In the genomic region with DNA sequence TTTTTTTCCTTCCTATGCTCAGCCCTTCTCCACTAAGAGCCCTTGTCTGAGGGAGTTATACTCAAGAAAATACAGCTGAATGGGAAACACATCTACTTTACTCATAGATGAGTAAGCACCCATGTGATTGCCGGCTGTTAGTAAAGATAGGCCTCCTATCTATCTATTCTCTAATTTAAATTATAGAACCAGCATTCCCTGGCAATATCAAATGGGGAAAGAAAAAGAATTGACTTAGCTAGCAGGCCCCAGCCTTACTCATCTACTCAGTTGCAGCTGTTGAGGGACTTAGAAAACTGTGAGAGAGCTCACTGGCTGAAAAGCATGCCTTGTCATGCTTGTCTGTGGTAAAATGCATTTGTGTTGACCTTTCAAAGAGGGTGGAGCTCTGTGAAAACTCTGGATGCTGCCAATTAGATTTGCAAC, we compare ENCODE assay signal across 1 cellular context.
TF ChIP-seq lines count a peak whose summit lies in the region.

No MANE protein-coding gene starts in this region.

TF ChIP-seq in K562, 482 proteins besides CTCF, POLR2A, EP300 and RAD21 (continued from another document and continues in another):
- no peak for TF ChIP-seq ZNF318 (IDR thresholded peaks at IDR 0.05; ENCODE audit: borderline replicate concordance in 1 of 2, low read depth in 1 of 2)
- TF ChIP-seq SNRNP70 (optimal IDR thresholded peaks at IDR 0.05; ENCODE audit: low read depth, low read length): no peak
- no peak for TF ChIP-seq ZKSCAN8 (CRISPR knock-in tag; IDR thresholded peaks at IDR 0.05)
- no peak for TF ChIP-seq HDGF (IDR thresholded peaks at IDR 0.05)
- TF ChIP-seq, protein P1, sequence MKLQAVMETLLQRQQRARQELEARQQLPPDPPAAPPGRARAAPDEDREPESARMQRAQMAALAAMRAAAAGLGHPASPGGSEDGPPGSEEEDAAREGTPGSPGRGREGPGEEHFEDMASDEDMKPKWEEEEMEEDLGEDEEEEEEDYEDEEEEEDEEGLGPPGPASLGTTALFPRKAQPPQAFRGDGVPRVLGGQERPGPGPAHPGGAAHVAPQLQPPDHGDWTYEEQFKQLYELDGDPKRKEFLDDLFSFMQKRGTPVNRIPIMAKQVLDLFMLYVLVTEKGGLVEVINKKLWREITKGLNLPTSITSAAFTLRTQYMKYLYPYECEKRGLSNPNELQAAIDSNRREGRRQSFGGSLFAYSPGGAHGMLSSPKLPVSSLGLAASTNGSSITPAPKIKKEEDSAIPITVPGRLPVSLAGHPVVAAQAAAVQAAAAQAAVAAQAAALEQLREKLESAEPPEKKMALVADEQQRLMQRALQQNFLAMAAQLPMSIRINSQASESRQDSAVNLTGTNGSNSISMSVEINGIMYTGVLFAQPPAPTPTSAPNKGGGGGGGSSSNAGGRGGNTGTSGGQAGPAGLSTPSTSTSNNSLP (IDR thresholded peaks at IDR 0.05; ENCODE audit: borderline replicate concordance, low read depth, low read length): peak; percentile 99
- no peak for TF ChIP-seq MIER1 (IDR thresholded peaks at IDR 0.05; ENCODE audit: low read depth)
- no peak for TF ChIP-seq ZNF408 (CRISPR knock-in tag; IDR thresholded peaks at IDR 0.05; ENCODE audit: low read depth)
- TF ChIP-seq HOMEZ (CRISPR knock-in tag; IDR thresholded peaks at IDR 0.05): no peak
- peak; percentile 16 to 41; a peak in 2 of 4 replicates for TF ChIP-seq RCOR1 (IDR thresholded peaks at IDR 0.05; ENCODE audit: borderline replicate concordance in 1 of 2, low read depth in 2 of 2, low read length in 2 of 2)
- no peak for TF ChIP-seq ELF2 (CRISPR knock-in tag; IDR thresholded peaks at IDR 0.05)
- TF ChIP-seq PRMT5 (CRISPR knock-in tag; IDR thresholded peaks at IDR 0.05): no peak
- no peak; the same call in 1 of the 2 replicates for TF ChIP-seq ZNF584 (CRISPR knock-in tag; IDR thresholded peaks at IDR 0.05; ENCODE audit: low read depth)
- no peak for TF ChIP-seq ILK (tag; IDR thresholded peaks at IDR 0.05; ENCODE audit: borderline replicate concordance, low read depth)
- TF ChIP-seq CAMTA2 (CRISPR knock-in tag; conservative IDR thresholded peaks at IDR 0.05): no peak
- TF ChIP-seq SMARCB1 (IDR thresholded peaks at IDR 0.05; ENCODE audit: insufficient read length, low read depth): no peak
- TF ChIP-seq RFX5 (IDR thresholded peaks at IDR 0.05; ENCODE audit: low read depth, low read length): no peak
- TF ChIP-seq CC2D1A (IDR thresholded peaks at IDR 0.05): peak; percentile 33; the same call in 1 of the 2 replicates
- TF ChIP-seq HMGN3 (IDR thresholded peaks at IDR 0.05; ENCODE audit: borderline replicate concordance, extremely low read depth, insufficient read length, low read depth, low read length): no peak
- peak; percentile 63; the same call in 1 of the 2 replicates for TF ChIP-seq MAFF (IDR thresholded peaks at IDR 0.05; ENCODE audit: low read length)
- TF ChIP-seq MITF (IDR thresholded peaks at IDR 0.05): 0 out of 2 replicates have a peak, but pooled peaks have one; percentile 75
- TF ChIP-seq DACH1 (IDR thresholded peaks at IDR 0.05; ENCODE audit: partially characterized antibody): peak; percentile 74
- TF ChIP-seq HCFC1 (IDR thresholded peaks at IDR 0.05; ENCODE audit: low read depth, low read length): no peak
- TF ChIP-seq ZSCAN32 (CRISPR knock-in tag; IDR thresholded peaks at IDR 0.05): no peak
- no peak for TF ChIP-seq RHOXF2B (CRISPR knock-in tag; conservative IDR thresholded peaks at IDR 0.05)
- no peak for TF ChIP-seq ZNF140 (CRISPR knock-in tag; IDR thresholded peaks at IDR 0.05)
- no peak for TF ChIP-seq ZNF3 (CRISPR knock-in tag; IDR thresholded peaks at IDR 0.05)
- TF ChIP-seq ZC3H11A (IDR thresholded peaks at IDR 0.05; ENCODE audit: low read depth, low read length): no peak
- no peak for TF ChIP-seq ZNF274 (IDR thresholded peaks at IDR 0.05; ENCODE audit: borderline replicate concordance, low read depth, low read length)
- no peak for TF ChIP-seq TSHZ1 (CRISPR knock-in tag; IDR thresholded peaks at IDR 0.05)
- TF ChIP-seq TSC22D4 (tag; IDR thresholded peaks at IDR 0.05): no peak
- peak; percentile 85 for TF ChIP-seq NCOR1 (IDR thresholded peaks at IDR 0.05)
- no peak for TF ChIP-seq SMARCA5 (IDR thresholded peaks at IDR 0.05)
- no peak for TF ChIP-seq CEBPG (CRISPR knock-in tag; IDR thresholded peaks at IDR 0.05)
- no peak for TF ChIP-seq CEBPG (tag; conservative IDR thresholded peaks at IDR 0.05 in 1 of 2, IDR thresholded peaks at IDR 0.05 in 1 of 2)
- no peak for TF ChIP-seq ZNF133 (CRISPR knock-in tag; IDR thresholded peaks at IDR 0.05)
- no peak for TF ChIP-seq GATAD2A (IDR thresholded peaks at IDR 0.05)
- TF ChIP-seq, protein P2, sequence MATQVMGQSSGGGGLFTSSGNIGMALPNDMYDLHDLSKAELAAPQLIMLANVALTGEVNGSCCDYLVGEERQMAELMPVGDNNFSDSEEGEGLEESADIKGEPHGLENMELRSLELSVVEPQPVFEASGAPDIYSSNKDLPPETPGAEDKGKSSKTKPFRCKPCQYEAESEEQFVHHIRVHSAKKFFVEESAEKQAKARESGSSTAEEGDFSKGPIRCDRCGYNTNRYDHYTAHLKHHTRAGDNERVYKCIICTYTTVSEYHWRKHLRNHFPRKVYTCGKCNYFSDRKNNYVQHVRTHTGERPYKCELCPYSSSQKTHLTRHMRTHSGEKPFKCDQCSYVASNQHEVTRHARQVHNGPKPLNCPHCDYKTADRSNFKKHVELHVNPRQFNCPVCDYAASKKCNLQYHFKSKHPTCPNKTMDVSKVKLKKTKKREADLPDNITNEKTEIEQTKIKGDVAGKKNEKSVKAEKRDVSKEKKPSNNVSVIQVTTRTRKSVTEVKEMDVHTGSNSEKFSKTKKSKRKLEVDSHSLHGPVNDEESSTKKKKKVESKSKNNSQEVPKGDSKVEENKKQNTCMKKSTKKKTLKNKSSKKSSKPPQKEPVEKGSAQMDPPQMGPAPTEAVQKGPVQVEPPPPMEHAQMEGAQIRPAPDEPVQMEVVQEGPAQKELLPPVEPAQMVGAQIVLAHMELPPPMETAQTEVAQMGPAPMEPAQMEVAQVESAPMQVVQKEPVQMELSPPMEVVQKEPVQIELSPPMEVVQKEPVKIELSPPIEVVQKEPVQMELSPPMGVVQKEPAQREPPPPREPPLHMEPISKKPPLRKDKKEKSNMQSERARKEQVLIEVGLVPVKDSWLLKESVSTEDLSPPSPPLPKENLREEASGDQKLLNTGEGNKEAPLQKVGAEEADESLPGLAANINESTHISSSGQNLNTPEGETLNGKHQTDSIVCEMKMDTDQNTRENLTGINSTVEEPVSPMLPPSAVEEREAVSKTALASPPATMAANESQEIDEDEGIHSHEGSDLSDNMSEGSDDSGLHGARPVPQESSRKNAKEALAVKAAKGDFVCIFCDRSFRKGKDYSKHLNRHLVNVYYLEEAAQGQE (CRISPR knock-in tag; IDR thresholded peaks at IDR 0.05; ENCODE audit: low read depth): no peak
- TF ChIP-seq ZNF695 (CRISPR knock-in tag; IDR thresholded peaks at IDR 0.05): no peak
